Comparison of ENCODE assay signal across 14 cellular contexts in genomic region chr14:34035177-34035933, GRCh38.
DNase-seq lines count a peak whose midpoint lies in the region; ATAC-seq and TF ChIP-seq lines count a peak whose summit lies in the region.
"Had no signal": no experiment of that assay in that cellular context is flagged by ENCODE, and none has a peak within 500 bp of the region (broad histone marks: within the 10 kb centered on the region; RNA-seq: fewer than 3 reads in every experiment).

No MANE protein-coding gene starts in this region.

- CTCF ChIA-PET in HCT116 (lab: Charles Lee): no interaction called here
- CTCF ChIA-PET in A673 (lab: Charles Lee): no interaction called here
- CTCF ChIA-PET in activated naive CD4-positive, alpha-beta T cell treated with anti-CD3 and anti-CD28 coated beads for 36 hours (lab: Charles Lee): no interaction called here

- H3K4me3 Mint-ChIP-seq in activated naive CD4-positive, alpha-beta T cell treated with anti-CD3 and anti-CD28 coated beads for 36 hours: no peak overlapping the region
- H3K4me3 Mint-ChIP-seq in activated T-cell treated with anti-CD3 and anti-CD28 coated beads, Interleukin-2, amount 50 U/mL, for 72 hours: no peak overlapping the region
- H3K4me3 Mint-ChIP-seq: neural crest cell had no signal

- no peaks in the 10 kb centered on the region for H3K36me3 Mint-ChIP-seq in activated naive CD4-positive, alpha-beta T cell treated with anti-CD3 and anti-CD28 coated beads for 36 hours (ENCODE audit: low read depth)
- no peaks in the 10 kb centered on the region for H3K36me3 Mint-ChIP-seq in activated T-cell treated with anti-CD3 and anti-CD28 coated beads, Interleukin-2, amount 50 U/mL, for 72 hours (ENCODE audit: insufficient read depth in 2 of 2)
- H3K36me3 Mint-ChIP-seq: activated naive CD4-positive, alpha-beta T cell treated with anti-CD3 and anti-CD28 coated beads, Interleukin-2, amount 50 U/mL, for 72 hours had no signal

- H3K4me1 ChIP-seq in HCT116 (ENCODE audit: control insufficient read depth in 1 of 2, insufficient read depth in 2 of 2, low read length in 2 of 2) (peaks cover 0 to 9% of the 10 kb centered on the region in 2 experiments; a peak in 2 of 4 replicates), heart left ventricle (peaks cover 0 to 42% (median 29%) of the 10 kb centered on the region in 12 donors), psoas muscle (no peaks in the 10 kb centered on the region), A673 (ENCODE audit: insufficient read depth, low read length, poor library complexity, severe bottlenecking) (no peaks in the 10 kb centered on the region)

- no peaks in the 10 kb centered on the region for H3K9me3 Mint-ChIP-seq in activated naive CD4-positive, alpha-beta T cell treated with anti-CD3 and anti-CD28 coated beads for 36 hours
- no peaks in the 10 kb centered on the region for H3K9me3 Mint-ChIP-seq in activated T-cell treated with anti-CD3 and anti-CD28 coated beads, Interleukin-2, amount 50 U/mL, for 72 hours
- H3K9me3 Mint-ChIP-seq: activated naive CD4-positive, alpha-beta T cell treated with anti-CD3 and anti-CD28 coated beads, Interleukin-2, amount 50 U/mL, for 72 hours; neural crest cell had no signal

- no peak for TF ChIP-seq POLR2A in HCT116 (IDR thresholded peaks at IDR 0.05; ENCODE audit: borderline replicate concordance, extremely low read depth, insufficient read depth, insufficient read length)
- peak in 1 of 2 donors; percentile 43 for TF ChIP-seq POLR2A in heart left ventricle (IDR thresholded peaks at IDR 0.05)

- no peak overlapping the region for H3K27ac Mint-ChIP-seq in activated naive CD4-positive, alpha-beta T cell treated with anti-CD3 and anti-CD28 coated beads for 36 hours
- no peak overlapping the region for H3K27ac Mint-ChIP-seq in activated T-cell treated with anti-CD3 and anti-CD28 coated beads, Interleukin-2, amount 50 U/mL, for 72 hours
- H3K27ac Mint-ChIP-seq: activated naive CD4-positive, alpha-beta T cell treated with anti-CD3 and anti-CD28 coated beads, Interleukin-2, amount 50 U/mL, for 72 hours had no signal

- H3K4me2 ChIP-seq in HCT116 (ENCODE audit: low read length): no peak overlapping the region

- ATAC-seq in HCT116 (peak; percentile 27; the same call in 1 of the 2 replicates), heart left ventricle (peak; percentile 84 to 92 (median 88)), psoas muscle (peak; percentile 74 to 93 (median 90)), HG03432 (IDR thresholded peaks at IDR 0.05; ENCODE audit: unreplicated experiment) (no peak)
- no peak for ATAC-seq in activated T-cell treated with anti-CD3 and anti-CD28 coated beads, Interleukin-2, amount 50 U/mL, for 72 hours (replicated peaks in 1 of 2)
- ATAC-seq: activated naive CD4-positive, alpha-beta T cell treated with anti-CD3 and anti-CD28 coated beads, Interleukin-2, amount 50 U/mL, for 72 hours; GM12878 had no signal

- 43 to 55% (median 50%) methylated on average over 10 of the region's 10 CpGs for WGBS in heart left ventricle, 4 donors
- WGBS in psoas muscle, 3 donors: 40 to 53% (median 41%) methylated on average over 10 of the region's 10 CpGs

- no peaks in the 10 kb centered on the region for H3K27me3 Mint-ChIP-seq in activated naive CD4-positive, alpha-beta T cell treated with anti-CD3 and anti-CD28 coated beads for 36 hours (ENCODE audit: low read depth)
- peaks cover 16% of the 10 kb centered on the region for H3K27me3 Mint-ChIP-seq in activated T-cell treated with anti-CD3 and anti-CD28 coated beads, Interleukin-2, amount 50 U/mL, for 72 hours (ENCODE audit: low read depth)

- H3K4me1 Mint-ChIP-seq in activated naive CD4-positive, alpha-beta T cell treated with anti-CD3 and anti-CD28 coated beads for 36 hours (ENCODE audit: low read depth): no peaks in the 10 kb centered on the region
- H3K4me1 Mint-ChIP-seq in activated T-cell treated with anti-CD3 and anti-CD28 coated beads, Interleukin-2, amount 50 U/mL, for 72 hours (ENCODE audit: low read depth): no peaks in the 10 kb centered on the region
- H3K4me1 Mint-ChIP-seq: neural crest cell had no signal

- no peak overlapping the region for H3K9ac ChIP-seq in HCT116 (ENCODE audit: low read length)

- no peak for DNase-seq in HCT116 (ENCODE audit: low read depth, low spot score)
- DNase-seq in T1000 (lab: John Stamatoyannopoulos, UW): peak; percentile 8
- DNase-seq in heart left ventricle: peak; percentile 59 to 86 (median 77)
- DNase-seq in psoas muscle: no peak
- no peak for DNase-seq in A673 (ENCODE audit: low spot score)
- DNase-seq in activated naive CD4-positive, alpha-beta T cell treated with anti-CD3 and anti-CD28 coated beads for 36 hours: no peak
- no peak for DNase-seq in activated T-cell treated with anti-CD3 and anti-CD28 coated beads, Interleukin-2, amount 50 U/mL, for 72 hours
- DNase-seq: DMS79, GOT3, NCI-H1092 had no signal

- H3K27me3 ChIP-seq in HCT116 (ENCODE audit: insufficient read depth, low read length) (no peaks in the 10 kb centered on the region), heart left ventricle (no peaks in the 10 kb centered on the region), psoas muscle (ENCODE audit: insufficient read depth in 3 of 3, low read length in 2 of 3) (no peaks in the 10 kb centered on the region), A673 (replicated peaks; ENCODE audit: insufficient read depth, low read depth, low read length, poor library complexity) (no peaks in the 10 kb centered on the region)

- H3K9me3 ChIP-seq in HCT116 (ENCODE audit: control insufficient read depth in 1 of 2, insufficient read depth in 1 of 2, low read depth in 1 of 2, low read length in 2 of 2) (no peaks in the 10 kb centered on the region), heart left ventricle (no peaks in the 10 kb centered on the region), psoas muscle (no peaks in the 10 kb centered on the region), A673 (ENCODE audit: low read depth, low read length, poor library complexity, severe bottlenecking) (no peaks in the 10 kb centered on the region)

- TF ChIP-seq CTCF in HCT116 (IDR thresholded peaks at IDR 0.05 in 2 of 3, conservative IDR thresholded peaks at IDR 0.05 in 1 of 3; ENCODE audit: borderline replicate concordance in 1 of 3, insufficient read depth in 1 of 3, low read depth in 2 of 3, low read length in 2 of 3): no peak
- TF ChIP-seq CTCF in heart left ventricle (IDR thresholded peaks at IDR 0.05): no peak
- TF ChIP-seq CTCF in psoas muscle (IDR thresholded peaks at IDR 0.05): no peak
- no peak for TF ChIP-seq CTCF in A673 (conservative IDR thresholded peaks at IDR 0.05; ENCODE audit: low read depth, low read length)

- H2AFZ ChIP-seq in HCT116 (ENCODE audit: low read depth, low read length, poor library complexity, severe bottlenecking): no peak overlapping the region

- H3K27ac ChIP-seq in HCT116 (ENCODE audit: low read depth, low read length) (no peak overlapping the region), heart left ventricle (peak overlapping the region; percentile 63 to 91 (median 80)), psoas muscle (peak overlapping the region; percentile 75), A673 (ENCODE audit: low read depth, low read length, poor library complexity, severe bottlenecking) (no peak overlapping the region)

- POLR2A ChIA-PET in HCT116 (lab: Charles Lee): no interaction called here
- POLR2A ChIA-PET in A673 (lab: Charles Lee; ENCODE audit: low non-redundant PET): no interaction called here

- intact Hi-C loops in HCT116 (cut with micrococcal nuclease): no loop called here
- intact Hi-C loops in heart left ventricle (cut with DNase I): loop anchor here in 4 of 10 donors (5.0 to 10.0 kb wide), 4 partner anchors 81 to 191 kb away; partner anchors contain the start of gene EGLN3 (in 2 of the 4)
- intact Hi-C loops in psoas muscle (cut with DNase I): no loop called here
- intact Hi-C loops in A673 (cut with micrococcal nuclease; ENCODE audit: unreplicated experiment): no loop called here
- intact Hi-C loops in activated naive CD4-positive, alpha-beta T cell treated with anti-CD3 and anti-CD28 coated beads for 36 hours (cut with micrococcal nuclease): no loop called here

- H3K4me3 ChIP-seq in HCT116 (replicated peaks in 1 of 2; ENCODE audit: low read depth in 1 of 2, low read length in 2 of 2): no peak overlapping the region
- H3K4me3 ChIP-seq in heart left ventricle: no peak overlapping the region
- H3K4me3 ChIP-seq in psoas muscle: no peak overlapping the region
- H3K4me3 ChIP-seq in A673 (ENCODE audit: low read depth, low read length, poor library complexity, severe bottlenecking): no peak overlapping the region
- H3K4me3 ChIP-seq: GM12878 had no signal

- no peaks in the 10 kb centered on the region for H4K20me1 ChIP-seq in HCT116 (ENCODE audit: insufficient read depth)

- H3K9me2 ChIP-seq in HCT116 (ENCODE audit: insufficient read depth): no peaks in the 10 kb centered on the region

- TF ChIP-seq RAD21 in HCT116 (IDR thresholded peaks at IDR 0.05; ENCODE audit: low read depth): no peak

- H3K79me2 ChIP-seq in HCT116 (ENCODE audit: insufficient read depth, low read length): no peaks in the 10 kb centered on the region

- RAD21 ChIA-PET in HCT116 (lab: Charles Lee; ENCODE audit: low non-redundant PET in 1 of 2, low total read pairs in 2 of 2, uncharacterized antibody in 2 of 2, unreplicated experiment in 2 of 2): no interaction called here

- H3K36me3 ChIP-seq in HCT116 (ENCODE audit: control insufficient read depth in 1 of 2, insufficient read depth in 2 of 2, low read length in 2 of 2) (no peaks in the 10 kb centered on the region), heart left ventricle (no peaks in the 10 kb centered on the region), psoas muscle (ENCODE audit: insufficient read depth in 1 of 2, low read depth in 1 of 2) (no peaks in the 10 kb centered on the region), A673 (ENCODE audit: insufficient read depth, low read length, poor library complexity, severe bottlenecking) (no peaks in the 10 kb centered on the region)

- no TSS peak for BruUV-seq in HCT116 (replicated peaks; lab: Mats Ljungman, UMichigan)
- BruUV-seq in A673 (replicated peaks; lab: Mats Ljungman, UMichigan): no TSS peak

TF ChIP-seq in HCT116, 20 proteins besides CTCF, POLR2A, EP300 and RAD21:
- TF ChIP-seq CEBPB (IDR thresholded peaks at IDR 0.05; ENCODE audit: low read depth): no peak
- TF ChIP-seq SIN3A (IDR thresholded peaks at IDR 0.05; ENCODE audit: low read depth): 0 out of 2 replicates have a peak, but pooled peaks have one; percentile 20
- TF ChIP-seq JUND (IDR thresholded peaks at IDR 0.05): 0 out of 2 replicates have a peak, but pooled peaks have one; percentile 9

Comparison
In these comparisons a context has a peak if more than half of its experiments do, and no peak if none do; other contexts are left out.
1. ATAC-seq: peak in HCT116 (single experiment), heart left ventricle (4 of 4) and psoas muscle (4 of 4); none in HG03432 (single experiment) and activated T-cell treated with anti-CD3 and anti-CD28 coated beads, Interleukin-2, amount 50 U/mL, for 72 hours (0 of 2).
2. DNase-seq: peak in T1000 (single experiment) and heart left ventricle (5 of 5); none in HCT116 (single experiment), psoas muscle (0 of 2), A673 (single experiment), activated naive CD4-positive, alpha-beta T cell treated with anti-CD3 and anti-CD28 coated beads for 36 hours (single experiment) and activated T-cell treated with anti-CD3 and anti-CD28 coated beads, Interleukin-2, amount 50 U/mL, for 72 hours (0 of 2).
3. H3K27ac ChIP-seq: peak in heart left ventricle (12 of 12) and psoas muscle (single experiment); none in HCT116 (single experiment) and A673 (single experiment).